Comparison of ENCODE assay signal across 22 cellular contexts in genomic region chr2:55598056-55598795, GRCh38. TPM values are rescaled to one million over a fixed set of nuclear protein-coding genes. Genes with fewer than 3 reads are reported as not detected.
A peak's percentile ranks its signal among the peaks of the same experiment; 100 is the strongest.
DNase-seq lines count a peak whose midpoint lies in the region; ATAC-seq and TF ChIP-seq lines count a peak whose summit lies in the region.
"Had no signal": no experiment of that assay in that cellular context is flagged by ENCODE, and none has a peak within 500 bp of the region (broad histone marks: within the 10 kb centered on the region; RNA-seq: fewer than 3 reads in every experiment).

No MANE protein-coding gene starts in this region.

- no peak overlapping the region for H3K4me2 ChIP-seq in OCI-LY7 (ENCODE audit: low read length)
- H3K4me2 ChIP-seq: GM23338 had no signal

- DNase-seq in activated CD4-positive, alpha-beta T cell treated with anti-CD3 and anti-CD28 coated beads for 36 hours = no peak
- no peak for DNase-seq in activated CD4-positive, alpha-beta T cell treated with anti-CD3 and anti-CD28 coated beads, Interleukin-2, amount 10 ng/mL, durations not matched to agents 7 days and 5 days
- DNase-seq in OCI-LY7 (ENCODE audit: low spot score) = no peak
- peak; percentile 64 for DNase-seq in choroid plexus epithelial cell (ENCODE audit: low read depth)
- DNase-seq in stimulated activated naive B cell treated with anti-CD40 and anti-IgM and Interleukin-4, amounts not matched to agents 10 μg/mL and 1 μg/mL and 100 μg/mL, for 72 hours = no peak
- no peak for DNase-seq in HK-2 (ENCODE audit: unreplicated experiment)
- DNase-seq in DMS79 treated with DMSO at 0.1 percent for 48 hours (lab: John Stamatoyannopoulos, UW) = no peak
- DNase-seq: DMS53, H9, HFFc6, NCI-H1092, NCI-H1417 treated with DMSO at 0.1 percent for 48 hours, NCI-H1694 treated with DMSO at 0.1 percent for 48 hours, NCI-H2081, NCI-H2227 treated with DMSO at 0.1 percent for 48 hours, NCI-H526 treated with DMSO at 0.1 percent for 48 hours, Peyer's patch, SIG-M5 had no signal

- H3K36me3 Mint-ChIP-seq in activated CD4-positive, alpha-beta T cell treated with anti-CD3 and anti-CD28 coated beads for 36 hours (ENCODE audit: low read depth) = peaks cover 48% of the 10 kb centered on the region
- H3K36me3 Mint-ChIP-seq in activated CD4-positive, alpha-beta T cell treated with anti-CD3 and anti-CD28 coated beads, Interleukin-2, amount 10 ng/mL, durations not matched to agents 7 days and 5 days (ENCODE audit: low read depth) = peaks cover 52% of the 10 kb centered on the region
- H3K36me3 Mint-ChIP-seq in stimulated activated naive B cell treated with anti-CD40 and anti-IgM and Interleukin-4, amounts not matched to agents 10 μg/mL and 1 μg/mL and 100 μg/mL, for 72 hours = peaks cover 27 to 47% of the 10 kb centered on the region in 2 donors
- H3K36me3 Mint-ChIP-seq: IgD-negative memory B cell had no signal

- TF ChIP-seq CTCF in OCI-LY7 (conservative IDR thresholded peaks at IDR 0.05; ENCODE audit: low read length) = no peak
- TF ChIP-seq CTCF in choroid plexus epithelial cell (conservative IDR thresholded peaks at IDR 0.05; ENCODE audit: low read depth, low read length) = no peak

- H3K9me2 ChIP-seq in OCI-LY7 (ENCODE audit: insufficient read depth, low read length) = no peaks in the 10 kb centered on the region

- H2AFZ ChIP-seq in OCI-LY7 (ENCODE audit: low read length) = no peak overlapping the region
- H2AFZ ChIP-seq: GM23338 had no signal

- H3K27me3 Mint-ChIP-seq in activated CD4-positive, alpha-beta T cell treated with anti-CD3 and anti-CD28 coated beads for 36 hours = no peaks in the 10 kb centered on the region
- H3K27me3 Mint-ChIP-seq in activated CD4-positive, alpha-beta T cell treated with anti-CD3 and anti-CD28 coated beads, Interleukin-2, amount 10 ng/mL, durations not matched to agents 7 days and 5 days = no peaks in the 10 kb centered on the region
- H3K27me3 Mint-ChIP-seq in stimulated activated naive B cell treated with anti-CD40 and anti-IgM and Interleukin-4, amounts not matched to agents 10 μg/mL and 1 μg/mL and 100 μg/mL, for 72 hours = no peaks in the 10 kb centered on the region
- H3K27me3 Mint-ChIP-seq: IgD-negative memory B cell had no signal

- H3K36me3 ChIP-seq in OCI-LY7 (ENCODE audit: insufficient read depth, low read length) = peaks cover 83% of the 10 kb centered on the region

- 0 out of 2 replicates have a peak, but pooled peaks cover 2% of the 10 kb centered on the region for H4K20me1 ChIP-seq in OCI-LY7 (ENCODE audit: insufficient read depth, low read length)

- H3K9me3 Mint-ChIP-seq in activated CD4-positive, alpha-beta T cell treated with anti-CD3 and anti-CD28 coated beads for 36 hours (ENCODE audit: low read depth) = no peaks in the 10 kb centered on the region
- no peaks in the 10 kb centered on the region for H3K9me3 Mint-ChIP-seq in activated CD4-positive, alpha-beta T cell treated with anti-CD3 and anti-CD28 coated beads, Interleukin-2, amount 10 ng/mL, durations not matched to agents 7 days and 5 days
- H3K9me3 Mint-ChIP-seq in stimulated activated naive B cell treated with anti-CD40 and anti-IgM and Interleukin-4, amounts not matched to agents 10 μg/mL and 1 μg/mL and 100 μg/mL, for 72 hours = no peaks in the 10 kb centered on the region
- H3K9me3 Mint-ChIP-seq: GM23338, H9, HFFc6 had no signal

- H3K4me3 ChIP-seq in OCI-LY7 (ENCODE audit: low read depth, low read length, poor library complexity, severe bottlenecking) = no peak overlapping the region
- H3K4me3 ChIP-seq in choroid plexus epithelial cell (ENCODE audit: low read depth, low read length) = no peak overlapping the region
- H3K4me3 ChIP-seq: GM23338, Peyer's patch, SK-N-MC had no signal

- CTCF ChIA-PET in activated CD4-positive, alpha-beta T cell treated with anti-CD3 and anti-CD28 coated beads for 36 hours (lab: Charles Lee) = interaction anchor here (0.6 to 1.5 kb wide), 2 partner anchors 11 to 69 kb away, joined by 3 to 7 read pairs; no protein-coding TSS in a partner anchor
- CTCF ChIA-PET in activated CD4-positive, alpha-beta T cell treated with anti-CD3 and anti-CD28 coated beads, Interleukin-2, amount 10 ng/mL, durations not matched to agents 7 days and 5 days (lab: Charles Lee) = no interaction called here
- CTCF ChIA-PET in OCI-LY7 (lab: Charles Lee; ENCODE audit: unreplicated experiment) = no interaction called here

- POLR2A ChIA-PET in activated CD4-positive, alpha-beta T cell treated with anti-CD3 and anti-CD28 coated beads for 36 hours (lab: Charles Lee) = no interaction called here
- POLR2A ChIA-PET in activated CD4-positive, alpha-beta T cell treated with anti-CD3 and anti-CD28 coated beads, Interleukin-2, amount 10 ng/mL, durations not matched to agents 7 days and 5 days (lab: Charles Lee) = no interaction called here
- POLR2A ChIA-PET in OCI-LY7 (lab: Charles Lee) = interaction anchor here (0.6 kb wide), 1 partner anchor 106 kb away, joined by 3 read pairs; no protein-coding TSS in a partner anchor

- H3K79me2 ChIP-seq in OCI-LY7 (ENCODE audit: insufficient read depth, low read depth, low read length) = peaks cover 24% of the 10 kb centered on the region

- H3K27ac Mint-ChIP-seq in activated CD4-positive, alpha-beta T cell treated with anti-CD3 and anti-CD28 coated beads for 36 hours = peak overlapping the region; percentile 55
- no peak overlapping the region for H3K27ac Mint-ChIP-seq in activated CD4-positive, alpha-beta T cell treated with anti-CD3 and anti-CD28 coated beads, Interleukin-2, amount 10 ng/mL, durations not matched to agents 7 days and 5 days
- H3K27ac Mint-ChIP-seq in stimulated activated naive B cell treated with anti-CD40 and anti-IgM and Interleukin-4, amounts not matched to agents 10 μg/mL and 1 μg/mL and 100 μg/mL, for 72 hours = no peak overlapping the region
- H3K27ac Mint-ChIP-seq: GM23338, H9, HFFc6 had no signal

- peaks cover 35% of the 10 kb centered on the region for H3K4me1 Mint-ChIP-seq in activated CD4-positive, alpha-beta T cell treated with anti-CD3 and anti-CD28 coated beads for 36 hours
- H3K4me1 Mint-ChIP-seq in activated CD4-positive, alpha-beta T cell treated with anti-CD3 and anti-CD28 coated beads, Interleukin-2, amount 10 ng/mL, durations not matched to agents 7 days and 5 days = peaks cover 19% of the 10 kb centered on the region
- peaks cover 6 to 13% of the 10 kb centered on the region in 2 donors for H3K4me1 Mint-ChIP-seq in stimulated activated naive B cell treated with anti-CD40 and anti-IgM and Interleukin-4, amounts not matched to agents 10 μg/mL and 1 μg/mL and 100 μg/mL, for 72 hours
- H3K4me1 Mint-ChIP-seq: GM23338, H9 had no signal

- ATAC-seq in activated CD4-positive, alpha-beta T cell treated with anti-CD3 and anti-CD28 coated beads for 36 hours = no peak
- ATAC-seq in stimulated activated naive B cell treated with anti-CD40 and anti-IgM and Interleukin-4, amounts not matched to agents 10 μg/mL and 1 μg/mL and 100 μg/mL, for 72 hours (replicated peaks) = no peak
- ATAC-seq: GM23338 had no signal

- no peak overlapping the region for H3K4me3 Mint-ChIP-seq in activated CD4-positive, alpha-beta T cell treated with anti-CD3 and anti-CD28 coated beads for 36 hours
- no peak overlapping the region for H3K4me3 Mint-ChIP-seq in activated CD4-positive, alpha-beta T cell treated with anti-CD3 and anti-CD28 coated beads, Interleukin-2, amount 10 ng/mL, durations not matched to agents 7 days and 5 days
- no peak overlapping the region for H3K4me3 Mint-ChIP-seq in stimulated activated naive B cell treated with anti-CD40 and anti-IgM and Interleukin-4, amounts not matched to agents 10 μg/mL and 1 μg/mL and 100 μg/mL, for 72 hours
- H3K4me3 Mint-ChIP-seq: GM23338, H9, HFFc6, IgD-negative memory B cell had no signal

- no peaks in the 10 kb centered on the region for H3K4me1 ChIP-seq in OCI-LY7 (ENCODE audit: insufficient read depth, low read length, poor library complexity, severe bottlenecking)
- H3K4me1 ChIP-seq: Peyer's patch had no signal

- intact Hi-C loops in activated CD4-positive, alpha-beta T cell treated with anti-CD3 and anti-CD28 coated beads for 36 hours (cut with DNase I, micrococcal nuclease) = no loop called here
- intact Hi-C loops in OCI-LY7 (cut with micrococcal nuclease; ENCODE audit: unreplicated experiment) = no loop called here

- H3K27ac ChIP-seq in OCI-LY7 (ENCODE audit: low read depth, low read length, poor library complexity, severe bottlenecking) = no peak overlapping the region
- H3K27ac ChIP-seq: 22Rv1, Peyer's patch, SK-N-MC had no signal

- no peaks in the 10 kb centered on the region for H3K9me3 ChIP-seq in OCI-LY7 (ENCODE audit: low read length)
- H3K9me3 ChIP-seq: Peyer's patch had no signal

- BruUV-seq in OCI-LY7 (replicated peaks; lab: Mats Ljungman, UMichigan) = TSS peak; percentile 53

RNA-seq across cellular contexts. Expression of gene PPP4R3B, which starts 19.2 kb away (rescaled TPM):
- total RNA-seq in activated CD4-positive, alpha-beta T cell treated with anti-CD3 and anti-CD28 coated beads for 36 hours = 10 to 100 TPM; 67.5 to 74.1 TPM
- 10 to 100 TPM; 76.1 to 80.9 TPM for total RNA-seq in activated CD4-positive, alpha-beta T cell treated with anti-CD3 and anti-CD28 coated beads, Interleukin-2, amount 10 ng/mL, durations not matched to agents 7 days and 5 days
- 42.3 and 44.9 TPM in 2 replicates for total RNA-seq in OCI-LY7 (2014; rRNA removed; shearing (Covaris generic))
- 68.4 and 70.2 TPM in 2 replicates for total RNA-seq in OCI-LY7 (2022)
